12 cellular contexts compared by ENCODE assay signal in the genomic region with DNA sequence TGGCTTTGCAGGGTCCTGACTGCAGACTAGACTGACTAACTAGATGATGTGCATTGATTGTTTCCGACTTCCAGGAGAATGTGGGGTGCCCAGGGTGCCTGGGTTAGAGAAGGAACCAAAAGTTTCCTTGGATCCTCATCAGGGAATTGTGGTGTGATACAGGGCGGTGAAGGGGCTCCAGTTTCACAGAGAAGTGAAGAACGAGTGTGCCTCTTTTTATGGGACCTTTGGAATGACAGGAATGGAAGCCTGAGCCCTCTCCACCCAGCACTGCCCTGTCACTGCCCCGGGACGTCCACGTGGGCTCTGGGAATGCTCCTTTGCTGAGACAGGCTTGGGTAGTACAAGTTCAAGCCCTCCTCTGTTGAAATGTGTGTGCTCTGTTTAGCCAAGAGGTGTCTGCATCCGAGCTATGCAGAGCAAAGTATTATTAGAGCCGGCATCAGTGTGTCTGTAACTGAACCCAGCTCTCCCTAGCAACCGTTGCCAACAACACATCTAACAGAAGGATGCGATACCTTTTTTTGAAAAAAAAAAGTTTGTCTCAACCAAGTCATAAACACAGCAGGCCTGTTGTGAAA.
DNase-seq lines count a peak whose midpoint lies in the region; ATAC-seq and TF ChIP-seq lines count a peak whose summit lies in the region.
"Had no signal": no experiment of that assay in that cellular context is flagged by ENCODE, and none has a peak within 500 bp of the region (broad histone marks: within the 10 kb centered on the region; RNA-seq: fewer than 3 reads in every experiment).

No MANE protein-coding gene starts in this region.

- in situ Hi-C loops in brain microvascular endothelial cell (cut with HindIII; ENCODE audit: low pct_ligation_motif_present, low sequenced_read_pairs), result no loop called here

- H3K4me3 ChIP-seq in brain microvascular endothelial cell (ENCODE audit: low read depth, low read length) (no peak overlapping the region), lower lobe of right lung (no peak overlapping the region)

- CTCF ChIA-PET in activated CD8-positive, alpha-beta memory T cell treated with anti-CD3 and anti-CD28 coated beads, Interleukin-2, amount 10 ng/mL, durations not matched to agents 7 days and 5 days (lab: Charles Lee), result interaction anchor here (1.2 to 1.5 kb wide), 2 partner anchors 91 to 274 kb away, joined by 3 to 4 read pairs; no protein-coding TSS in a partner anchor

- H3K36me3 Mint-ChIP-seq in activated CD8-positive, alpha-beta memory T cell treated with anti-CD3 and anti-CD28 coated beads, Interleukin-2, amount 10 ng/mL, durations not matched to agents 7 days and 5 days, result no peaks in the 10 kb centered on the region
- no peaks in the 10 kb centered on the region for H3K36me3 Mint-ChIP-seq in activated naive CD8-positive, alpha-beta T cell treated with anti-CD3 and anti-CD28 coated beads for 36 hours
- peaks cover 2% of the 10 kb centered on the region for H3K36me3 Mint-ChIP-seq in progenitor cell of endocrine pancreas (ENCODE audit: insufficient read depth)
- H3K36me3 Mint-ChIP-seq: T-cell had no signal

- H3K4me1 ChIP-seq in lower lobe of right lung, result peaks cover 19% of the 10 kb centered on the region

- H3K9me3 Mint-ChIP-seq in activated CD8-positive, alpha-beta memory T cell treated with anti-CD3 and anti-CD28 coated beads, Interleukin-2, amount 10 ng/mL, durations not matched to agents 7 days and 5 days (ENCODE audit: low read depth), result no peaks in the 10 kb centered on the region
- H3K9me3 Mint-ChIP-seq in activated naive CD8-positive, alpha-beta T cell treated with anti-CD3 and anti-CD28 coated beads for 36 hours, result no peaks in the 10 kb centered on the region
- no peaks in the 10 kb centered on the region for H3K9me3 Mint-ChIP-seq in progenitor cell of endocrine pancreas (ENCODE audit: low read depth)
- H3K9me3 Mint-ChIP-seq: T-cell had no signal

- intact Hi-C loops in lower lobe of right lung (cut with DNase I), result no loop called here

- no peaks in the 10 kb centered on the region for H3K27me3 Mint-ChIP-seq in activated CD8-positive, alpha-beta memory T cell treated with anti-CD3 and anti-CD28 coated beads, Interleukin-2, amount 10 ng/mL, durations not matched to agents 7 days and 5 days
- H3K27me3 Mint-ChIP-seq in activated naive CD8-positive, alpha-beta T cell treated with anti-CD3 and anti-CD28 coated beads for 36 hours, result peaks cover 2% of the 10 kb centered on the region
- H3K27me3 Mint-ChIP-seq in progenitor cell of endocrine pancreas, result no peaks in the 10 kb centered on the region
- H3K27me3 Mint-ChIP-seq: T-cell had no signal

- H3K4me3 Mint-ChIP-seq in activated CD8-positive, alpha-beta memory T cell treated with anti-CD3 and anti-CD28 coated beads, Interleukin-2, amount 10 ng/mL, durations not matched to agents 7 days and 5 days, result no peak overlapping the region
- no peak overlapping the region for H3K4me3 Mint-ChIP-seq in activated naive CD8-positive, alpha-beta T cell treated with anti-CD3 and anti-CD28 coated beads for 36 hours
- H3K4me3 Mint-ChIP-seq in progenitor cell of endocrine pancreas (ENCODE audit: low read depth), result no peak overlapping the region
- H3K4me3 Mint-ChIP-seq: naive B cell, T-cell had no signal

- H3K36me3 ChIP-seq in brain microvascular endothelial cell (replicated peaks), result peaks cover 31% of the 10 kb centered on the region
- H3K36me3 ChIP-seq in lower lobe of right lung, result peaks cover 20% of the 10 kb centered on the region

- no peaks in the 10 kb centered on the region for H3K9me3 ChIP-seq in lower lobe of right lung

- peak; percentile 16 for ATAC-seq in activated CD8-positive, alpha-beta memory T cell treated with anti-CD3 and anti-CD28 coated beads, Interleukin-2, amount 10 ng/mL, durations not matched to agents 7 days and 5 days
- ATAC-seq in lower lobe of right lung (peak; percentile 61 to 76), HG03108 (IDR thresholded peaks at IDR 0.05; ENCODE audit: unreplicated experiment) (no peak), GM18861 (IDR thresholded peaks at IDR 0.05; ENCODE audit: unreplicated experiment) (no peak)
- ATAC-seq: T-cell had no signal

- H3K27me3 ChIP-seq in brain microvascular endothelial cell (replicated peaks) (no peaks in the 10 kb centered on the region), lower lobe of right lung (ENCODE audit: low read depth) (no peaks in the 10 kb centered on the region)

- H3K27ac ChIP-seq in brain microvascular endothelial cell (no peak overlapping the region), lower lobe of right lung (peak overlapping the region; percentile 9)

- peaks cover 3% of the 10 kb centered on the region for H3K4me1 Mint-ChIP-seq in activated CD8-positive, alpha-beta memory T cell treated with anti-CD3 and anti-CD28 coated beads, Interleukin-2, amount 10 ng/mL, durations not matched to agents 7 days and 5 days
- H3K4me1 Mint-ChIP-seq in activated naive CD8-positive, alpha-beta T cell treated with anti-CD3 and anti-CD28 coated beads for 36 hours, result no peaks in the 10 kb centered on the region
- peaks cover 1% of the 10 kb centered on the region for H3K4me1 Mint-ChIP-seq in progenitor cell of endocrine pancreas (ENCODE audit: low read depth)
- H3K4me1 Mint-ChIP-seq: naive B cell had no signal

- no peak for DNase-seq in activated CD8-positive, alpha-beta memory T cell treated with anti-CD3 and anti-CD28 coated beads, Interleukin-2, amount 10 ng/mL, durations not matched to agents 7 days and 5 days
- no peak for DNase-seq in activated CD8-positive, alpha-beta memory T cell treated with anti-CD3 and anti-CD28 coated beads, Interleukin-2, amount 50 U/mL, for 48 hours
- DNase-seq in brain microvascular endothelial cell, result peak; percentile 81
- DNase-seq in lower lobe of right lung, result peak; percentile 42
- no peak for DNase-seq in activated naive CD8-positive, alpha-beta T cell treated with anti-CD3 and anti-CD28 coated beads for 36 hours
- no peak for DNase-seq in progenitor cell of endocrine pancreas (ENCODE audit: low spot score, unreplicated experiment)
- DNase-seq: naive B cell; NCI-H774; stimulated activated CD4-positive, alpha-beta T cell treated with anti-CD3 and anti-CD28 coated beads, Interleukin-2, amount 100 ng/mL, for 24 hours had no signal

- H3K27ac Mint-ChIP-seq in activated CD8-positive, alpha-beta memory T cell treated with anti-CD3 and anti-CD28 coated beads, Interleukin-2, amount 10 ng/mL, durations not matched to agents 7 days and 5 days, result no peak overlapping the region
- H3K27ac Mint-ChIP-seq in activated naive CD8-positive, alpha-beta T cell treated with anti-CD3 and anti-CD28 coated beads for 36 hours, result no peak overlapping the region
- no peak overlapping the region for H3K27ac Mint-ChIP-seq in progenitor cell of endocrine pancreas
- H3K27ac Mint-ChIP-seq: T-cell had no signal

- TF ChIP-seq CTCF in brain microvascular endothelial cell (IDR thresholded peaks at IDR 0.05; ENCODE audit: low read depth, low read length, missing control alignments), result no peak
- no peak for TF ChIP-seq CTCF in lower lobe of right lung (IDR thresholded peaks at IDR 0.05)
- no peak for TF ChIP-seq CTCF in progenitor cell of endocrine pancreas (IDR thresholded peaks at IDR 0.05; ENCODE audit: unreplicated experiment)

Comparison
In these comparisons a context has a peak if more than half of its experiments do, and no peak if none do; other contexts are left out.
1. ATAC-seq: peak in activated CD8-positive, alpha-beta memory T cell treated with anti-CD3 and anti-CD28 coated beads, Interleukin-2, amount 10 ng/mL, durations not matched to agents 7 days and 5 days (single experiment) and lower lobe of right lung (2 of 2); none in HG03108 (single experiment) and GM18861 (single experiment).
2. DNase-seq: peak in brain microvascular endothelial cell (single experiment) and lower lobe of right lung (single experiment); none in activated CD8-positive, alpha-beta memory T cell treated with anti-CD3 and anti-CD28 coated beads, Interleukin-2, amount 10 ng/mL, durations not matched to agents 7 days and 5 days (single experiment), activated CD8-positive, alpha-beta memory T cell treated with anti-CD3 and anti-CD28 coated beads, Interleukin-2, amount 50 U/mL, for 48 hours (single experiment), activated naive CD8-positive, alpha-beta T cell treated with anti-CD3 and anti-CD28 coated beads for 36 hours (single experiment) and progenitor cell of endocrine pancreas (single experiment).